ENCODE assay signal across 30 cellular contexts in the genomic region with DNA sequence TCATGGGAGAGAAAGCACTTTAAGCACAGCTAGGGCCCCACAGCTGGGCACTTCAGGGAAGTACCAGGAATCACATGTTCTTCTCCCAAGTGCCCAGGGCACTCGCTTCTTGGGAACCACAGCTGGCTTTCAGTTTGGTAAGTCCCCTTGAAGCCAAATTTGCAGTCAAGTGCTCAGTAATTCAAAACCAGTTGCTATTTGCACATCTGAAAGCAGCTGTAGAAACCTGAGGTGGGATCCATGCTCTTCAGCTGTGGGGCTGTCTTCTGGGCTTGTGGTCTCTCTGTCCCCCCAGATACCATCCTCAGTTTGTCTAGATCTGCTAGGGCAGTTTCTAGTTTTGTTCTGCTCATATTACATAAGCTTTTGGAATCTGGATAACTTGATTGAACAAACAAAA. TPM values are rescaled to one million over a fixed set of nuclear protein-coding genes. Genes with fewer than 3 reads are reported as not detected.
DNase-seq lines count a peak whose midpoint lies in the region; ATAC-seq and TF ChIP-seq lines count a peak whose summit lies in the region.
"Had no signal": no experiment of that assay in that cellular context is flagged by ENCODE, and none has a peak within 500 bp of the region (broad histone marks: within the 10 kb centered on the region; RNA-seq: fewer than 3 reads in every experiment).

No MANE protein-coding gene starts in this region.

- H3K36me3 ChIP-seq in thyroid gland: no peaks in the 10 kb centered on the region
- H3K36me3 ChIP-seq: BE2C, Peyer's patch had no signal

- TF ChIP-seq POLR2A in thyroid gland (IDR thresholded peaks at IDR 0.05): no peak

- H3K36me3 Mint-ChIP-seq in activated naive CD4-positive, alpha-beta T cell treated with anti-CD3 and anti-CD28 coated beads, Interleukin-2, amount 50 U/mL, for 72 hours: no peaks in the 10 kb centered on the region
- H3K36me3 Mint-ChIP-seq: CD14-positive monocyte; CD8-positive, alpha-beta memory T cell; IgD-negative memory B cell had no signal

- H3K27ac ChIP-seq in thyroid gland: no peak overlapping the region
- H3K27ac ChIP-seq: GM23248, HL-60, KMS-11, Peyer's patch, SK-N-MC had no signal

- no peaks in the 10 kb centered on the region for H3K27me3 ChIP-seq in thyroid gland
- H3K27me3 ChIP-seq: Peyer's patch had no signal

- TF ChIP-seq CTCF in thyroid gland (IDR thresholded peaks at IDR 0.05): no peak

- no peaks in the 10 kb centered on the region for H3K9me3 Mint-ChIP-seq in activated naive CD4-positive, alpha-beta T cell treated with anti-CD3 and anti-CD28 coated beads, Interleukin-2, amount 50 U/mL, for 72 hours
- H3K9me3 Mint-ChIP-seq: CD14-positive monocyte, IgD-negative memory B cell had no signal

- no peak for ATAC-seq in GM19455 (IDR thresholded peaks at IDR 0.05; ENCODE audit: unreplicated experiment)
- ATAC-seq in activated naive CD4-positive, alpha-beta T cell treated with anti-CD3 and anti-CD28 coated beads, Interleukin-2, amount 50 U/mL, for 72 hours: no peak

- H3K4me3 ChIP-seq in thyroid gland (replicated peaks in 1 of 3): no peak overlapping the region
- H3K4me3 ChIP-seq: GM23248, Peyer's patch, SK-N-MC had no signal

- no peaks in the 10 kb centered on the region for H3K4me1 ChIP-seq in thyroid gland
- H3K4me1 ChIP-seq: BE2C, Peyer's patch had no signal

- intact Hi-C loops in thyroid gland (cut with DNase I): no loop called here

- no peaks in the 10 kb centered on the region for H3K9me3 ChIP-seq in thyroid gland
- H3K9me3 ChIP-seq: BE2C, Peyer's patch had no signal

- DNase-seq in NCI-H2171 treated with DMSO at 0.1 percent for 48 hours (lab: John Stamatoyannopoulos, UW) (peak; percentile 9), NCI-H2171 (lab: John Stamatoyannopoulos, UW) (no peak), NCI-H345 (lab: John Stamatoyannopoulos, UW) (peak; percentile 14), NCI-H69 (lab: John Stamatoyannopoulos, UW) (peak; percentile 4), thyroid gland (peak; percentile 15 to 40), H4 (ENCODE audit: low spot score) (no peak)
- no peak for DNase-seq in activated naive CD4-positive, alpha-beta T cell treated with anti-CD3 and anti-CD28 coated beads, Interleukin-2, amount 50 U/mL, for 72 hours (ENCODE audit: low spot score in 2 of 2)
- DNase-seq: 8988T; ACHN; BE2C; Calu3; CD8-positive, alpha-beta memory T cell; DMS153; GM23248; HCEC 1CT; MM.1S; NCI-H1417 treated with DMSO at 0.1 percent for 48 hours; NCI-H1694 treated with DMSO at 0.1 percent for 48 hours; NCI-H446 treated with DMSO at 0.1 percent for 48 hours; NCI-H774; Peyer's patch; SHP77 treated with DMSO at 0.1 percent for 48 hours had no signal

- H3K27ac Mint-ChIP-seq in activated naive CD4-positive, alpha-beta T cell treated with anti-CD3 and anti-CD28 coated beads, Interleukin-2, amount 50 U/mL, for 72 hours: no peak overlapping the region
- H3K27ac Mint-ChIP-seq: CD14-positive monocyte; CD8-positive, alpha-beta memory T cell; IgD-negative memory B cell had no signal

- WGBS in thyroid gland, 2 donors: 36 to 43% methylated on average over 1 of the region's 1 CpG

RNA-seq across cellular contexts. Expression of gene GABRA5, which starts 12.9 kb away (rescaled TPM):
- 1 to 10 TPM in 1 of 4 donors, not detected in 3; 5.7 TPM for total RNA-seq in thyroid gland
- not detected for total RNA-seq in activated naive CD4-positive, alpha-beta T cell treated with anti-CD3 and anti-CD28 coated beads, Interleukin-2, amount 50 U/mL, for 72 hours
- 0.04 and 0.25 TPM in 2 replicates for total RNA-seq in H4 (2014; rRNA removed; shearing (Covaris generic))
- total RNA-seq: Calu3; CD8-positive, alpha-beta memory T cell; OCI-LY7; Peyer's patch; T-helper 1 cell treated with Interleukin-12 subunit alpha and Interleukin-12 subunit beta and Interleukin-4 antibody, amounts not matched to agents 30 ng/mL and 1 ng/mL, for 36 hours had no signal

Comparison
In these comparisons a context has a peak if more than half of its experiments do, and no peak if none do; other contexts are left out.
1. DNase-seq: peak in NCI-H2171 treated with DMSO at 0.1 percent for 48 hours (single experiment), NCI-H345 (single experiment), NCI-H69 (single experiment) and thyroid gland (2 of 2); none in NCI-H2171 (single experiment), activated naive CD4-positive, alpha-beta T cell treated with anti-CD3 and anti-CD28 coated beads, Interleukin-2, amount 50 U/mL, for 72 hours (0 of 2) and H4 (single experiment).